ENCODE assay signal across 12 cellular contexts in genomic region chr5:179817071-179817840, GRCh38. TPM values are rescaled to one million over a fixed set of nuclear protein-coding genes. Genes with fewer than 3 reads are reported as not detected.
A peak's percentile ranks its signal among the peaks of the same experiment; 100 is the strongest.
DNase-seq lines count a peak whose midpoint lies in the region; ATAC-seq, FAIRE-seq and TF ChIP-seq lines count a peak whose summit lies in the region.
"Had no signal": no experiment of that assay in that cellular context is flagged by ENCODE, and none has a peak within 500 bp of the region (broad histone marks: within the 10 kb centered on the region; RNA-seq: fewer than 3 reads in every experiment).

No MANE protein-coding gene starts in this region.

- DNase-seq in Right ventricle myocardium superior (peak; percentile 63), left cardiac atrium (no peak), endothelial cell of umbilical vein (ENCODE audit: low read depth, low spot score) (no peak), H54 (ENCODE audit: insufficient read length, low spot score) (no peak), NCI-H2227 (lab: John Stamatoyannopoulos, UW; ENCODE audit: unreplicated experiment) (no peak)
- no peak for DNase-seq in naive thymus-derived CD4-positive, alpha-beta T cell
- no peak for DNase-seq in activated CD4-positive, alpha-beta memory T cell treated with anti-CD3 and anti-CD28 coated beads for 36 hours
- DNase-seq: DMS153; RPMI8226; stimulated activated CD4-positive, alpha-beta T cell treated with anti-CD3 and anti-CD28 coated beads, Interleukin-4, amount 100 ng/mL, for 24 hours had no signal

- H3K36me3 ChIP-seq in endothelial cell of umbilical vein (ENCODE audit: control insufficient read depth in 2 of 2, extremely low read depth in 1 of 2, insufficient read depth in 2 of 2, low read length in 2 of 2): peaks cover 0 to 4% of the 10 kb centered on the region in 2 experiments
- H3K36me3 ChIP-seq in naive thymus-derived CD4-positive, alpha-beta T cell (ENCODE audit: control insufficient read depth in 2 of 3, insufficient read depth in 3 of 3, low read length in 3 of 3): peaks cover 0 to 26% (median 0%) of the 10 kb centered on the region in 3 experiments

- dilution Hi-C loops in endothelial cell of umbilical vein (cut with MboI; ENCODE audit: extremely low pct_ligation_motif_present, low sequenced_read_pairs): no loop called here

- peak overlapping the region; percentile 8 for H3K4me2 ChIP-seq in endothelial cell of umbilical vein (ENCODE audit: insufficient read depth, low read length)

- H3K27ac ChIP-seq in endothelial cell of umbilical vein (ENCODE audit: insufficient read depth, low read depth, low read length): peak overlapping the region; percentile 20
- no peak overlapping the region for H3K27ac ChIP-seq in naive thymus-derived CD4-positive, alpha-beta T cell (ENCODE audit: low read depth, low read length)

- peak overlapping the region; percentile 3 to 96 (median 75) for H3K4me3 Mint-ChIP-seq in naive thymus-derived CD4-positive, alpha-beta T cell
- no peak overlapping the region for H3K4me3 Mint-ChIP-seq in activated CD4-positive, alpha-beta memory T cell treated with anti-CD3 and anti-CD28 coated beads for 36 hours

- H4K20me1 ChIP-seq in endothelial cell of umbilical vein (replicated peaks; ENCODE audit: control insufficient read depth, extremely low read depth, insufficient read depth, low read length): peaks cover 4% of the 10 kb centered on the region

- intact Hi-C loops in Right ventricle myocardium superior (cut with DNase I) (no loop called here), left cardiac atrium (cut with DNase I) (no loop called here), endothelial cell of umbilical vein (cut with micrococcal nuclease) (loop anchor here (5.0 kb wide), 1 partner anchor 195 kb away; the partner anchor contains the start of gene HNRNPH1)
- intact Hi-C loops in naive thymus-derived CD4-positive, alpha-beta T cell (cut with micrococcal nuclease): loop anchor here in 1 of 2 donors (5.0 to 10.0 kb wide), 2 partner anchors 475 to 1612 kb away; partner anchors contain the start of genes HNRNPAB and MAPK9
- intact Hi-C loops in activated CD4-positive, alpha-beta memory T cell treated with anti-CD3 and anti-CD28 coated beads for 36 hours (cut with micrococcal nuclease): loop anchor here (5.0 kb wide), 1 partner anchor 195 kb away; the partner anchor contains the start of gene HNRNPH1

- H3K4me1 ChIP-seq in endothelial cell of umbilical vein (ENCODE audit: control insufficient read depth, extremely low read depth, insufficient read depth, low read length): peaks cover 27% of the 10 kb centered on the region
- H3K4me1 ChIP-seq in naive thymus-derived CD4-positive, alpha-beta T cell (ENCODE audit: control insufficient read depth in 2 of 2, insufficient read depth in 2 of 2, low read length in 2 of 2): peaks cover 22 to 25% of the 10 kb centered on the region in 2 donors

- TF ChIP-seq CTCF in endothelial cell of umbilical vein (IDR thresholded peaks at IDR 0.05; ENCODE audit: extremely low read depth in 1 of 2, insufficient read depth in 1 of 2, low read depth in 1 of 2, low read length in 2 of 2): peak in 1 of 2 donors; percentile 10

- POLR2A ChIA-PET in endothelial cell of umbilical vein (lab: Charles Lee): no interaction called here
- POLR2A ChIA-PET in naive thymus-derived CD4-positive, alpha-beta T cell (lab: Charles Lee): interaction anchor here (0.7 to 10.0 kb wide), 2 partner anchors 12 to 54 kb away, joined by 3 to 136 read pairs; partner anchors contain the start of gene MGAT4B
- POLR2A ChIA-PET in activated CD4-positive, alpha-beta memory T cell treated with anti-CD3 and anti-CD28 coated beads for 36 hours (lab: Charles Lee): no interaction called here

- H3K79me2 ChIP-seq in endothelial cell of umbilical vein (ENCODE audit: control insufficient read depth, insufficient read depth, low read length): peaks cover 17% of the 10 kb centered on the region

- H3K27me3 Mint-ChIP-seq in naive thymus-derived CD4-positive, alpha-beta T cell: peaks cover 0 to 3% (median 0%) of the 10 kb centered on the region in 5 donors
- H3K27me3 Mint-ChIP-seq in activated CD4-positive, alpha-beta memory T cell treated with anti-CD3 and anti-CD28 coated beads for 36 hours: peaks cover 2% of the 10 kb centered on the region

- peak overlapping the region in 2 of 3 experiments; percentile 18 to 42 for H3K4me3 ChIP-seq in endothelial cell of umbilical vein (replicated peaks in 1 of 3; ENCODE audit: insufficient read depth in 1 of 3, low read depth in 1 of 3, low read length in 3 of 3)
- no peak overlapping the region for H3K4me3 ChIP-seq in naive thymus-derived CD4-positive, alpha-beta T cell (ENCODE audit: low read length)

- no peaks in the 10 kb centered on the region for H3K27me3 ChIP-seq in endothelial cell of umbilical vein (ENCODE audit: control insufficient read depth in 2 of 2, insufficient read depth in 2 of 2, low read length in 2 of 2)
- no peaks in the 10 kb centered on the region for H3K27me3 ChIP-seq in naive thymus-derived CD4-positive, alpha-beta T cell (ENCODE audit: control insufficient read depth in 2 of 2, insufficient read depth in 2 of 2, low read length in 2 of 2)

- peaks cover 21 to 38% (median 32%) of the 10 kb centered on the region in 7 donors for H3K4me1 Mint-ChIP-seq in naive thymus-derived CD4-positive, alpha-beta T cell
- H3K4me1 Mint-ChIP-seq in activated CD4-positive, alpha-beta memory T cell treated with anti-CD3 and anti-CD28 coated beads for 36 hours (ENCODE audit: low read depth): peaks cover 32% of the 10 kb centered on the region

- no peaks in the 10 kb centered on the region for H3K9me3 ChIP-seq in endothelial cell of umbilical vein (replicated peaks; ENCODE audit: control insufficient read depth, insufficient read depth, low read length)
- no peaks in the 10 kb centered on the region for H3K9me3 ChIP-seq in naive thymus-derived CD4-positive, alpha-beta T cell (ENCODE audit: control insufficient read depth in 2 of 3, low read length in 3 of 3)

- peak overlapping the region; percentile 49 for H2AFZ ChIP-seq in endothelial cell of umbilical vein (ENCODE audit: low read depth, low read length)

- H3K27ac Mint-ChIP-seq in naive thymus-derived CD4-positive, alpha-beta T cell: no peak overlapping the region
- H3K27ac Mint-ChIP-seq in activated CD4-positive, alpha-beta memory T cell treated with anti-CD3 and anti-CD28 coated beads for 36 hours: no peak overlapping the region

- CTCF ChIA-PET in endothelial cell of umbilical vein (lab: Charles Lee): interaction anchor here (1.8 kb wide), 1 partner anchor 15 kb away, joined by 5 read pairs; no protein-coding TSS in a partner anchor
- CTCF ChIA-PET in naive thymus-derived CD4-positive, alpha-beta T cell (lab: Charles Lee): interaction anchor here (0.7 kb wide), 1 partner anchor 193 kb away, joined by 3 read pairs; no protein-coding TSS in a partner anchor
- CTCF ChIA-PET in activated CD4-positive, alpha-beta memory T cell treated with anti-CD3 and anti-CD28 coated beads for 36 hours (lab: Charles Lee): no interaction called here

- TF ChIP-seq POLR2A in endothelial cell of umbilical vein (IDR thresholded peaks at IDR 0.05; ENCODE audit: low read depth, low read length) (no peak), H54 (IDR thresholded peaks at IDR 0.05; ENCODE audit: low read depth, low read length) (no peak)

- peaks cover 0 to 3% (median 0%) of the 10 kb centered on the region in 11 donors for H3K9me3 Mint-ChIP-seq in naive thymus-derived CD4-positive, alpha-beta T cell
- H3K9me3 Mint-ChIP-seq in activated CD4-positive, alpha-beta memory T cell treated with anti-CD3 and anti-CD28 coated beads for 36 hours: no peaks in the 10 kb centered on the region

- no peak for FAIRE-seq in endothelial cell of umbilical vein (lab: Jason Lieb, UNC)
- FAIRE-seq in H54 (lab: Jason Lieb, UNC): no peak
- FAIRE-seq: colon had no signal

- BruUV-seq in endothelial cell of umbilical vein (replicated peaks; lab: Mats Ljungman, UMichigan): no TSS peak

- no peak for ATAC-seq in Right ventricle myocardium superior (ENCODE audit: poor library complexity)
- ATAC-seq in left cardiac atrium: no peak
- ATAC-seq in naive thymus-derived CD4-positive, alpha-beta T cell: no peak
- no peak for ATAC-seq in HG02870 (IDR thresholded peaks at IDR 0.05; ENCODE audit: unreplicated experiment)

- H3K9ac ChIP-seq in endothelial cell of umbilical vein (replicated peaks; ENCODE audit: extremely low read depth, insufficient read depth, low read length): peak overlapping the region; percentile 35

- peaks cover 0 to 13% (median 4%) of the 10 kb centered on the region in 5 donors for H3K36me3 Mint-ChIP-seq in naive thymus-derived CD4-positive, alpha-beta T cell
- peaks cover 21% of the 10 kb centered on the region for H3K36me3 Mint-ChIP-seq in activated CD4-positive, alpha-beta memory T cell treated with anti-CD3 and anti-CD28 coated beads for 36 hours

- H3K9me1 ChIP-seq in endothelial cell of umbilical vein (replicated peaks; ENCODE audit: control insufficient read depth, extremely low read depth, insufficient read depth, low read length): no peaks in the 10 kb centered on the region

RNA-seq across cellular contexts. Expression of gene SQSTM1, which starts 3.4 kb away (rescaled TPM):
- total RNA-seq in Right ventricle myocardium superior: 437 TPM
- 100 to 1,000 TPM; 302 to 316 TPM for total RNA-seq in left cardiac atrium
- 316 and 346 TPM in 2 replicates for total RNA-seq in endothelial cell of umbilical vein
- polyA plus RNA-seq in endothelial cell of umbilical vein: 293 and 302 TPM in 2 replicates
- 161 and 215 TPM in 2 replicates for polyA plus RNA-seq in endothelial cell of umbilical vein (2011; cell fraction: cytosol; rRNA removed)
- 318 and 450 TPM in 2 replicates for polyA plus RNA-seq in endothelial cell of umbilical vein (2011; cell fraction: nucleus; rRNA removed)
- polyA plus RNA-seq in endothelial cell of umbilical vein (2012): 253 and 324 TPM in 2 replicates
- 329 and 383 TPM in 2 replicates for polyA minus RNA-seq in endothelial cell of umbilical vein
- 322 TPM for polyA minus RNA-seq in endothelial cell of umbilical vein (2011; cell fraction: cytosol; rRNA and poly(A)+ RNA removed)
- polyA minus RNA-seq in endothelial cell of umbilical vein (2011; cell fraction: nucleus; rRNA and poly(A)+ RNA removed): 164 and 528 TPM in 2 replicates
- total RNA-seq in naive thymus-derived CD4-positive, alpha-beta T cell: 100 to 1,000 TPM; 173 to 309 (median 233) TPM
- 100 to 1,000 TPM; 129 to 178 TPM for polyA plus RNA-seq in naive thymus-derived CD4-positive, alpha-beta T cell
- total RNA-seq in activated CD4-positive, alpha-beta memory T cell treated with anti-CD3 and anti-CD28 coated beads for 36 hours: 100 to 1,000 TPM; 127 to 130 TPM

RNA-seq across cellular contexts. Expression of gene MGAT4B, which starts 10.6 kb away (rescaled TPM):
- total RNA-seq in Right ventricle myocardium superior (93.3 TPM), left cardiac atrium (10 to 100 TPM; 66.5 to 85.9 TPM), endothelial cell of umbilical vein (226 and 243 TPM in 2 replicates)
- 243 and 300 TPM in 2 replicates for polyA plus RNA-seq in endothelial cell of umbilical vein
- polyA plus RNA-seq in endothelial cell of umbilical vein (2011; cell fraction: cytosol; rRNA removed): 227 and 229 TPM in 2 replicates
- polyA plus RNA-seq in endothelial cell of umbilical vein (2011; cell fraction: nucleus; rRNA removed): 434 and 609 TPM in 2 replicates
- polyA plus RNA-seq in endothelial cell of umbilical vein (2012): 211 and 221 TPM in 2 replicates
- polyA minus RNA-seq in endothelial cell of umbilical vein: 149 and 172 TPM in 2 replicates
- polyA minus RNA-seq in endothelial cell of umbilical vein (2011; cell fraction: cytosol; rRNA and poly(A)+ RNA removed): 87.2 TPM
- 91.5 and 136 TPM in 2 replicates for polyA minus RNA-seq in endothelial cell of umbilical vein (2011; cell fraction: nucleus; rRNA and poly(A)+ RNA removed)
- 100 to 1,000 TPM in 4 of 5 experiments, 10 to 100 TPM in 1; 98.3 to 143 (median 118) TPM for total RNA-seq in naive thymus-derived CD4-positive, alpha-beta T cell
- 10 to 100 TPM; 12.3 to 19.0 TPM for polyA plus RNA-seq in naive thymus-derived CD4-positive, alpha-beta T cell
- 10 to 100 TPM; 95.8 to 96.8 TPM for total RNA-seq in activated CD4-positive, alpha-beta memory T cell treated with anti-CD3 and anti-CD28 coated beads for 36 hours

RNA-seq across cellular contexts. Expression of gene LTC4S, which starts 23.5 kb away (rescaled TPM):
- total RNA-seq in Right ventricle myocardium superior (7.6 TPM), left cardiac atrium (10 to 100 TPM; 13.9 to 16.1 TPM), endothelial cell of umbilical vein (0.88 and 0.95 TPM in 2 replicates)
- polyA plus RNA-seq in endothelial cell of umbilical vein: 6.3 and 14.1 TPM in 2 replicates
- polyA plus RNA-seq in endothelial cell of umbilical vein (2011; cell fraction: cytosol; rRNA removed): 0.98 and 1.7 TPM in 2 replicates
- polyA plus RNA-seq in endothelial cell of umbilical vein (2011; cell fraction: nucleus; rRNA removed): 2.3 and 3.3 TPM in 2 replicates
- 1.0 TPM in 1 of 2 replicates, not detected in the other for polyA plus RNA-seq in endothelial cell of umbilical vein (2012)
- 0.49 TPM in 1 of 2 replicates, not detected in the other for polyA minus RNA-seq in endothelial cell of umbilical vein
- not detected for polyA minus RNA-seq in endothelial cell of umbilical vein (2011; cell fraction: cytosol; rRNA and poly(A)+ RNA removed)
- not detected in 2 replicates for polyA minus RNA-seq in endothelial cell of umbilical vein (2011; cell fraction: nucleus; rRNA and poly(A)+ RNA removed)
- 1 to 10 TPM; 2.0 to 8.1 (median 6.0) TPM for total RNA-seq in naive thymus-derived CD4-positive, alpha-beta T cell
- 1 to 10 TPM in 1 of 2 donors, under 1 TPM in 1; 0.97 to 1.2 TPM for polyA plus RNA-seq in naive thymus-derived CD4-positive, alpha-beta T cell
- 1 to 10 TPM in 1 of 2 experiments, under 1 TPM in 1; 0.48 to 1.1 TPM for total RNA-seq in activated CD4-positive, alpha-beta memory T cell treated with anti-CD3 and anti-CD28 coated beads for 36 hours

RNA-seq across cellular contexts. Expression of gene MRNIP, which starts 41.4 kb away (rescaled TPM):
- total RNA-seq in Right ventricle myocardium superior: 12.1 TPM
- total RNA-seq in left cardiac atrium: 10 to 100 TPM; 11.1 to 12.7 TPM
- total RNA-seq in endothelial cell of umbilical vein: 17.6 and 19.1 TPM in 2 replicates
- polyA plus RNA-seq in endothelial cell of umbilical vein: 16.4 and 17.1 TPM in 2 replicates
- 7.8 and 10.3 TPM in 2 replicates for polyA plus RNA-seq in endothelial cell of umbilical vein (2011; cell fraction: cytosol; rRNA removed)
- polyA plus RNA-seq in endothelial cell of umbilical vein (2011; cell fraction: nucleus; rRNA removed): 118 and 121 TPM in 2 replicates
- 18.5 and 19.7 TPM in 2 replicates for polyA plus RNA-seq in endothelial cell of umbilical vein (2012)
- polyA minus RNA-seq in endothelial cell of umbilical vein: 16.5 and 26.7 TPM in 2 replicates
- polyA minus RNA-seq in endothelial cell of umbilical vein (2011; cell fraction: cytosol; rRNA and poly(A)+ RNA removed): 3.3 TPM
- 14.5 and 24.5 TPM in 2 replicates for polyA minus RNA-seq in endothelial cell of umbilical vein (2011; cell fraction: nucleus; rRNA and poly(A)+ RNA removed)
- total RNA-seq in naive thymus-derived CD4-positive, alpha-beta T cell: 100 to 1,000 TPM in 2 of 5 experiments, 10 to 100 TPM in 3; 27.9 to 133 (median 43.3) TPM
- polyA plus RNA-seq in naive thymus-derived CD4-positive, alpha-beta T cell: 10 to 100 TPM; 19.4 to 23.8 TPM
- total RNA-seq in activated CD4-positive, alpha-beta memory T cell treated with anti-CD3 and anti-CD28 coated beads for 36 hours: 10 to 100 TPM; 19.8 to 24.9 TPM

Comparison
In these comparisons a context has a peak if more than half of its experiments do, and no peak if none do; other contexts are left out.
1. intact Hi-C loops: an anchor here in endothelial cell of umbilical vein (5.0 kb wide) and activated CD4-positive, alpha-beta memory T cell treated with anti-CD3 and anti-CD28 coated beads for 36 hours (5.0 kb wide); none called in Right ventricle myocardium superior and left cardiac atrium.